1 cellular context compared by ENCODE assay signal in genomic region chr4:139255581-139255980, GRCh38. TPM values are rescaled to one million over a fixed set of nuclear protein-coding genes. Genes with fewer than 3 reads are reported as not detected.
"Had no signal": no experiment of that assay in that cellular context is flagged by ENCODE, and none has a peak within 500 bp of the region (broad histone marks: within the 10 kb centered on the region; RNA-seq: fewer than 3 reads in every experiment).

No MANE protein-coding gene starts in this region.

RNA-seq across cellular contexts. Expression of gene MGARP, which starts 24.4 kb away (rescaled TPM):
- total RNA-seq: smooth muscle cell had no signal
